ENCODE assay signal across 1 cellular context in the genomic region with DNA sequence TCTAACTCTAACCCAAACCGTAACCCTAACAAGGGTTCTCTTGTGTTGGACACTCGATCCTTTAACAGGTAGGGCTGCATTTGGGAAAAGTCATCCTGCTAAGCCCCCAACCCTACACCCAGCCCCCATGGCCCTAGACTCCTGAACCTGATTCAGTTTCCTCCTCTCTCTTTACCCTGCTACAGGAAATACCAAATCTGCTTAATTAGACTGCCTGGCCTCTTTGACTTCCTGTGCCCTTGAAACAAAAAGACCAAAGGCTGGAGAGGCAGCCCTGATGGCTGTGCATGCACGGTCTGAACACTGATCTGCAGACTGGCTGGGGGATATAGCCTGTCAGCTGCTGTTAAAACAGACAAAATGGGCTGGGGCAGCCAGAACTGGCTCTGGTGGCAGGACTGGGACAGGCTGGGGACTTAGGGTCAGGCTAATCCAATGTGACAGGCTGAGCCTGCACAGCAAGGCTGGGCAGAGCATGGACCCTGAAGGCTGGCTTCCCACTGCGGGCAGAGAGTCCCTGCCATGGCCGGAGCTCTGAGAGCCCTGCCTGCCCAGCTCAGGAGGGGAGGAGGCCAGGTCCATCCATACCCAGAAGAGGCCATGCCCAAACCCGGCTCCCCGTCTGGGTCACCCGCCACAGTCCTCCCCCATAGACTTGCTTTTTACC.
TF ChIP-seq lines count a peak whose summit lies in the region.

No MANE protein-coding gene starts in this region.

TF ChIP-seq in HepG2, 621 proteins besides CTCF, POLR2A, EP300 and RAD21 (continued from another document and continues in another):
- TF ChIP-seq ZNF773 (CRISPR knock-in tag; IDR thresholded peaks at IDR 0.05; ENCODE audit: borderline replicate concordance) (no peak), TCF7L2 (IDR thresholded peaks at IDR 0.05; ENCODE audit: low read depth, low read length) (no peak), TSC22D2 (CRISPR knock-in tag; IDR thresholded peaks at IDR 0.05; ENCODE audit: borderline replicate concordance) (no peak), PRDM10 (CRISPR knock-in tag; IDR thresholded peaks at IDR 0.05; ENCODE audit: low read depth) (0 out of 2 replicates have a peak, but pooled peaks have one; percentile 0), NBN (conservative IDR thresholded peaks at IDR 0.05) (no peak), FOSL1 (CRISPR knock-in tag; IDR thresholded peaks at IDR 0.05; ENCODE audit: borderline replicate concordance) (no peak), ZNF10 (CRISPR knock-in tag; IDR thresholded peaks at IDR 0.05; ENCODE audit: borderline replicate concordance, low read depth) (no peak), ZNF556 (CRISPR knock-in tag; IDR thresholded peaks at IDR 0.05; ENCODE audit: borderline replicate concordance) (0 out of 2 replicates have a peak, but pooled peaks have one; percentile 55), ZNF230 (CRISPR knock-in tag; IDR thresholded peaks at IDR 0.05) (no peak), ATAD3A (CRISPR knock-in tag; IDR thresholded peaks at IDR 0.05) (no peak), PTBP1 (IDR thresholded peaks at IDR 0.05; ENCODE audit: low read depth, low read length, poor library complexity, severe bottlenecking) (no peak), PHF21A (CRISPR knock-in tag; IDR thresholded peaks at IDR 0.05) (peak; percentile 70; the same call in 1 of the 2 replicates), ZEB1 (IDR thresholded peaks at IDR 0.05; ENCODE audit: insufficient replicate concordance, low read depth) (no peak), FLYWCH1 (CRISPR knock-in tag; IDR thresholded peaks at IDR 0.05) (no peak), ETV5 (CRISPR knock-in tag; IDR thresholded peaks at IDR 0.05; ENCODE audit: borderline replicate concordance) (peak; percentile 95), RXRB (CRISPR knock-in tag; IDR thresholded peaks at IDR 0.05; ENCODE audit: borderline replicate concordance) (peak; percentile 61; the same call in 1 of the 2 replicates), ZBTB43 (CRISPR knock-in tag; conservative IDR thresholded peaks at IDR 0.05) (no peak), PCBP1 (IDR thresholded peaks at IDR 0.05; ENCODE audit: borderline replicate concordance, low read depth, low read length) (no peak), JUNB (CRISPR knock-in tag; IDR thresholded peaks at IDR 0.05; ENCODE audit: borderline replicate concordance) (no peak), SAP130 (CRISPR knock-in tag; IDR thresholded peaks at IDR 0.05; ENCODE audit: low read depth) (peak; percentile 64), HDAC1 (CRISPR knock-in tag; IDR thresholded peaks at IDR 0.05) (peak; percentile 31), NCOR1 (IDR thresholded peaks at IDR 0.05; ENCODE audit: borderline replicate concordance, low read length) (no peak), ZXDC (CRISPR knock-in tag; IDR thresholded peaks at IDR 0.05) (no peak), ZFP37 (CRISPR knock-in tag; IDR thresholded peaks at IDR 0.05; ENCODE audit: borderline replicate concordance) (no peak), ZBTB49 (CRISPR knock-in tag; IDR thresholded peaks at IDR 0.05; ENCODE audit: borderline replicate concordance) (no peak), NCOA1 (CRISPR knock-in tag; IDR thresholded peaks at IDR 0.05) (no peak), FOXO1 (CRISPR knock-in tag; IDR thresholded peaks at IDR 0.05) (peak; percentile 14; the same call in 1 of the 2 replicates), ZNF629 (CRISPR knock-in tag; conservative IDR thresholded peaks at IDR 0.05) (no peak), TBX3 (IDR thresholded peaks at IDR 0.05; ENCODE audit: borderline replicate concordance) (no peak), GFI1 (CRISPR knock-in tag; IDR thresholded peaks at IDR 0.05; ENCODE audit: borderline replicate concordance) (peak; percentile 31; the same call in 1 of the 2 replicates), SRF (IDR thresholded peaks at IDR 0.05; ENCODE audit: low read depth, low read length) (peak; percentile 13; the same call in 1 of the 2 replicates)
- TF ChIP-seq, protein P1, sequence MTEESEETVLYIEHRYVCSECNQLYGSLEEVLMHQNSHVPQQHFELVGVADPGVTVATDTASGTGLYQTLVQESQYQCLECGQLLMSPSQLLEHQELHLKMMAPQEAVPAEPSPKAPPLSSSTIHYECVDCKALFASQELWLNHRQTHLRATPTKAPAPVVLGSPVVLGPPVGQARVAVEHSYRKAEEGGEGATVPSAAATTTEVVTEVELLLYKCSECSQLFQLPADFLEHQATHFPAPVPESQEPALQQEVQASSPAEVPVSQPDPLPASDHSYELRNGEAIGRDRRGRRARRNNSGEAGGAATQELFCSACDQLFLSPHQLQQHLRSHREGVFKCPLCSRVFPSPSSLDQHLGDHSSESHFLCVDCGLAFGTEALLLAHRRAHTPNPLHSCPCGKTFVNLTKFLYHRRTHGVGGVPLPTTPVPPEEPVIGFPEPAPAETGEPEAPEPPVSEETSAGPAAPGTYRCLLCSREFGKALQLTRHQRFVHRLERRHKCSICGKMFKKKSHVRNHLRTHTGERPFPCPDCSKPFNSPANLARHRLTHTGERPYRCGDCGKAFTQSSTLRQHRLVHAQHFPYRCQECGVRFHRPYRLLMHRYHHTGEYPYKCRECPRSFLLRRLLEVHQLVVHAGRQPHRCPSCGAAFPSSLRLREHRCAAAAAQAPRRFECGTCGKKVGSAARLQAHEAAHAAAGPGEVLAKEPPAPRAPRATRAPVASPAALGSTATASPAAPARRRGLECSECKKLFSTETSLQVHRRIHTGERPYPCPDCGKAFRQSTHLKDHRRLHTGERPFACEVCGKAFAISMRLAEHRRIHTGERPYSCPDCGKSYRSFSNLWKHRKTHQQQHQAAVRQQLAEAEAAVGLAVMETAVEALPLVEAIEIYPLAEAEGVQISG (CRISPR knock-in tag; IDR thresholded peaks at IDR 0.05) = peak; percentile 19; the same call in 1 of the 2 replicates
- TF ChIP-seq, protein P2, sequence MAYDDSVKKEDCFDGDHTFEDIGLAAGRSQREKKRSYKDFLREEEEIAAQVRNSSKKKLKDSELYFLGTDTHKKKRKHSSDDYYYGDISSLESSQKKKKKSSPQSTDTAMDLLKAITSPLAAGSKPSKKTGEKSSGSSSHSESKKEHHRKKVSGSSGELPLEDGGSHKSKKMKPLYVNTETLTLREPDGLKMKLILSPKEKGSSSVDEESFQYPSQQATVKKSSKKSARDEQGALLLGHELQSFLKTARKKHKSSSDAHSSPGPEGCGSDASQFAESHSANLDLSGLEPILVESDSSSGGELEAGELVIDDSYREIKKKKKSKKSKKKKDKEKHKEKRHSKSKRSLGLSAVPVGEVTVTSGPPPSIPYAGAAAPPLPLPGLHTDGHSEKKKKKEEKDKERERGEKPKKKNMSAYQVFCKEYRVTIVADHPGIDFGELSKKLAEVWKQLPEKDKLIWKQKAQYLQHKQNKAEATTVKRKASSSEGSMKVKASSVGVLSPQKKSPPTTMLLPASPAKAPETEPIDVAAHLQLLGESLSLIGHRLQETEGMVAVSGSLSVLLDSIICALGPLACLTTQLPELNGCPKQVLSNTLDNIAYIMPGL (CRISPR knock-in tag; IDR thresholded peaks at IDR 0.05; ENCODE audit: borderline replicate concordance in 1 of 2, low read depth in 1 of 2) = peak in 1 of 2 experiments; percentile 23; a peak in 1 of 4 replicates
- TF ChIP-seq, protein P3, sequence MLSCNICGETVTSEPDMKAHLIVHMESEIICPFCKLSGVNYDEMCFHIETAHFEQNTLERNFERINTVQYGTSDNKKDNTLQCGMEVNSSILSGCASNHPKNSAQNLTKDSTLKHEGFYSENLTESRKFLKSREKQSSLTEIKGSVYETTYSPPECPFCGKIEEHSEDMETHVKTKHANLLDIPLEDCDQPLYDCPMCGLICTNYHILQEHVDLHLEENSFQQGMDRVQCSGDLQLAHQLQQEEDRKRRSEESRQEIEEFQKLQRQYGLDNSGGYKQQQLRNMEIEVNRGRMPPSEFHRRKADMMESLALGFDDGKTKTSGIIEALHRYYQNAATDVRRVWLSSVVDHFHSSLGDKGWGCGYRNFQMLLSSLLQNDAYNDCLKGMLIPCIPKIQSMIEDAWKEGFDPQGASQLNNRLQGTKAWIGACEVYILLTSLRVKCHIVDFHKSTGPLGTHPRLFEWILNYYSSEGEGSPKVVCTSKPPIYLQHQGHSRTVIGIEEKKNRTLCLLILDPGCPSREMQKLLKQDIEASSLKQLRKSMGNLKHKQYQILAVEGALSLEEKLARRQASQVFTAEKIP (CRISPR knock-in tag; IDR thresholded peaks at IDR 0.05; ENCODE audit: borderline replicate concordance) = no peak
- TF ChIP-seq, protein P4, sequence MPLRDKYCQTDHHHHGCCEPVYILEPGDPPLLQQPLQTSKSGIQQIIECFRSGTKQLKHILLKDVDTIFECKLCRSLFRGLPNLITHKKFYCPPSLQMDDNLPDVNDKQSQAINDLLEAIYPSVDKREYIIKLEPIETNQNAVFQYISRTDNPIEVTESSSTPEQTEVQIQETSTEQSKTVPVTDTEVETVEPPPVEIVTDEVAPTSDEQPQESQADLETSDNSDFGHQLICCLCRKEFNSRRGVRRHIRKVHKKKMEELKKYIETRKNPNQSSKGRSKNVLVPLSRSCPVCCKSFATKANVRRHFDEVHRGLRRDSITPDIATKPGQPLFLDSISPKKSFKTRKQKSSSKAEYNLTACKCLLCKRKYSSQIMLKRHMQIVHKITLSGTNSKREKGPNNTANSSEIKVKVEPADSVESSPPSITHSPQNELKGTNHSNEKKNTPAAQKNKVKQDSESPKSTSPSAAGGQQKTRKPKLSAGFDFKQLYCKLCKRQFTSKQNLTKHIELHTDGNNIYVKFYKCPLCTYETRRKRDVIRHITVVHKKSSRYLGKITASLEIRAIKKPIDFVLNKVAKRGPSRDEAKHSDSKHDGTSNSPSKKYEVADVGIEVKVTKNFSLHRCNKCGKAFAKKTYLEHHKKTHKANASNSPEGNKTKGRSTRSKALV (CRISPR knock-in tag; IDR thresholded peaks at IDR 0.05) = 0 out of 2 replicates have a peak, but pooled peaks have one; percentile 26
